18 cellular contexts compared by ENCODE assay signal in the genomic region with DNA sequence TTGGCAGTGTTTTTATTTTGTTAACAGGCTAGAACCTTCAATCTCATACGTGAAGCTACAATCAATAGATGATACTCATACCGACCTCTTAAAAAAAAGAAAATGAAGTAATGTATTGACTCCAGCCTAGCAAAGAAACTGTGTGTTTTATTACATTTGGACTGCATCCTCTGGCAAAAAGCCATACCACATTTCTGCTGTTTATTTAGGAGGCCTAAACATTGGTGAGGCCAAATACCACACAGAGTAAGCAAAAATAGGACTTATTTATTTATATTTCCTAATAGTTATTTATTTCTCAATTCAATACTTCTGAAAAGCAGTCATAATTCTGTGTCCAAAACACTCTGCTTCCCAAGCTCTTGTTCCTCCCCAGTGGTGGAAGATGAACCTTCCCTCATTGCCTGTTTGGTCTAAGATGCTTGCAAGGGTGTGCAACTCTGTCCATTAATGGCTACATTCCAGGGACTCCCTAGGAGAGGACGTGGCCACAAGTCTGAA.
A peak's percentile ranks its signal among the peaks of the same experiment; 100 is the strongest.
DNase-seq lines count a peak whose midpoint lies in the region; ATAC-seq and TF ChIP-seq lines count a peak whose summit lies in the region.
"Had no signal": no experiment of that assay in that cellular context is flagged by ENCODE, and none has a peak within 500 bp of the region (broad histone marks: within the 10 kb centered on the region; RNA-seq: fewer than 3 reads in every experiment).

No MANE protein-coding gene starts in this region.

- DNase-seq in ELR (ENCODE audit: low read depth), result peak; percentile 33
- peak; percentile 49 for DNase-seq in amniotic epithelial cell (ENCODE audit: low read depth)
- peak; percentile 28 to 90 for DNase-seq in fibroblast of lung (ENCODE audit: low read depth in 2 of 2)
- peak; percentile 22 for DNase-seq in renal cortical epithelial cell (ENCODE audit: low read depth)
- DNase-seq in NCI-H2196 (lab: John Stamatoyannopoulos, UW; ENCODE audit: unreplicated experiment), result no peak
- no peak for DNase-seq in NCI-H82 treated with DMSO at 0.1 percent for 48 hours (lab: John Stamatoyannopoulos, UW; ENCODE audit: unreplicated experiment)
- DNase-seq: activated CD4-positive, alpha-beta T cell treated with anti-CD3 and anti-CD28 coated beads, Interleukin-2, amount 10 ng/mL, durations not matched to agents 7 days and 5 days; activated naive CD4-positive, alpha-beta T cell treated with anti-CD3 and anti-CD28 coated beads, Interleukin-2, amount 50 U/mL, for 16 hours; activated T-cell treated with anti-CD3 and anti-CD28 coated beads for 4 hours; AML-193; COR-L47; effector CD8-positive, alpha-beta T cell; NCI-H2107; NCI-H748 treated with DMSO at 0.1 percent for 48 hours; stimulated activated CD4-positive, alpha-beta T cell treated with anti-CD3 and anti-CD28 coated beads, Interleukin-4, amount 100 ng/mL, for 24 hours had no signal

- H2AFZ ChIP-seq in fibroblast of lung (ENCODE audit: low read length), result no peak overlapping the region

- H3K9ac ChIP-seq in fibroblast of lung (ENCODE audit: insufficient read depth, low read length), result no peak overlapping the region

- no peak overlapping the region for H3K27ac ChIP-seq in fibroblast of lung (ENCODE audit: insufficient read depth, low read length)
- H3K27ac ChIP-seq: SK-N-MC had no signal

- no peaks in the 10 kb centered on the region for H3K79me2 ChIP-seq in fibroblast of lung (ENCODE audit: control insufficient read depth, insufficient read depth, low read length)

- no peak overlapping the region for H3K4me3 ChIP-seq in fibroblast of lung (replicated peaks in 1 of 4; ENCODE audit: control extremely low read depth in 1 of 4, insufficient read depth in 1 of 4, low read depth in 3 of 4, low read length in 4 of 4)
- H3K4me3 ChIP-seq: SK-N-MC had no signal

- no peaks in the 10 kb centered on the region for H3K9me3 ChIP-seq in fibroblast of lung (ENCODE audit: control insufficient read depth, insufficient read depth, low read depth, low read length)

- no peaks in the 10 kb centered on the region for H4K20me1 ChIP-seq in fibroblast of lung (ENCODE audit: control insufficient read depth, extremely low read depth, insufficient read depth, low read length)

- no peaks in the 10 kb centered on the region for H3K27me3 ChIP-seq in fibroblast of lung (ENCODE audit: control insufficient read depth, insufficient read depth, low read length)

- H3K4me1 ChIP-seq in fibroblast of lung (ENCODE audit: control insufficient read depth, extremely low read depth, insufficient read depth, low read length), result no peaks in the 10 kb centered on the region

- peak in 1 of 2 donors; percentile 24 for TF ChIP-seq CTCF in fibroblast of lung (conservative IDR thresholded peaks at IDR 0.05 in 1 of 2, IDR thresholded peaks at IDR 0.05 in 1 of 2; ENCODE audit: low read depth in 1 of 2, low read length in 2 of 2)

- no peaks in the 10 kb centered on the region for H3K36me3 ChIP-seq in fibroblast of lung (ENCODE audit: control insufficient read depth, insufficient read depth, low read length)

- ATAC-seq in GM19351 (IDR thresholded peaks at IDR 0.05; ENCODE audit: unreplicated experiment), result no peak
- ATAC-seq in HG02610 (IDR thresholded peaks at IDR 0.05; ENCODE audit: unreplicated experiment), result no peak

- H3K4me2 ChIP-seq in fibroblast of lung (ENCODE audit: extremely low read depth, insufficient read depth, low read length), result no peak overlapping the region

Comparison
In these comparisons a context has a peak if more than half of its experiments do, and no peak if none do; other contexts are left out.
1. DNase-seq: peak in ELR (single experiment), amniotic epithelial cell (single experiment), fibroblast of lung (2 of 2) and renal cortical epithelial cell (single experiment); none in NCI-H2196 (single experiment) and NCI-H82 treated with DMSO at 0.1 percent for 48 hours (single experiment).